In genomic region chr2:69291004-69291650, GRCh38 we compare ENCODE assay signal across 13 cellular contexts.
A peak's percentile ranks its signal among the peaks of the same experiment; 100 is the strongest.
DNase-seq lines count a peak whose midpoint lies in the region; ATAC-seq and TF ChIP-seq lines count a peak whose summit lies in the region.
"Had no signal": no experiment of that assay in that cellular context is flagged by ENCODE, and none has a peak within 500 bp of the region (broad histone marks: within the 10 kb centered on the region; RNA-seq: fewer than 3 reads in every experiment).

No MANE protein-coding gene starts in this region.

- peak; percentile 53 for DNase-seq in MG63
- peak; percentile 76 to 79 for DNase-seq in cardiac fibroblast (ENCODE audit: low read depth in 2 of 2)
- DNase-seq in kidney glomerular epithelial cell (lab: John Stamatoyannopoulos, UW): peak; percentile 76
- DNase-seq in uterus: peak in 1 of 2 donors; percentile 68
- DNase-seq in NCI-H1930 (lab: John Stamatoyannopoulos, UW): no peak
- DNase-seq in NCI-H82 (lab: John Stamatoyannopoulos, UW): no peak
- DNase-seq: activated naive CD8-positive, alpha-beta T cell treated with anti-CD3 and anti-CD28 coated beads, Interleukin-2, amount 10 ng/mL, durations not matched to agents 7 days and 5 days; DMS53; H7; PC-9; stimulated activated CD4-positive, alpha-beta T cell treated with anti-CD3 and anti-CD28 coated beads, Interleukin-2, amount 100 ng/mL, for 48 hours had no signal

- peaks cover 0 to 4% of the 10 kb centered on the region in 2 donors for H3K4me1 ChIP-seq in uterus

- H3K27ac ChIP-seq in uterus: peak overlapping the region; percentile 67 to 80
- H3K27ac ChIP-seq: KMS-11, PC-9 had no signal

- no peaks in the 10 kb centered on the region for H3K36me3 ChIP-seq in MG63
- no peaks in the 10 kb centered on the region for H3K36me3 ChIP-seq in uterus

- TF ChIP-seq POLR2A in uterus (IDR thresholded peaks at IDR 0.05): no peak

- ATAC-seq in HG03565 (IDR thresholded peaks at IDR 0.05; ENCODE audit: unreplicated experiment): no peak

- H3K4me3 ChIP-seq in MG63: no peak overlapping the region
- H3K4me3 ChIP-seq in cardiac fibroblast (replicated peaks in 1 of 2; ENCODE audit: low read depth in 2 of 2, low read length in 2 of 2): no peak overlapping the region
- H3K4me3 ChIP-seq in uterus: no peak overlapping the region
- H3K4me3 ChIP-seq: PC-9 had no signal

- intact Hi-C loops in uterus (cut with DNase I; ENCODE audit: low total_unique reads): no loop called here

- H3K9me3 ChIP-seq in MG63 (no peaks in the 10 kb centered on the region), uterus (no peaks in the 10 kb centered on the region)

- H3K27me3 ChIP-seq in MG63 (no peaks in the 10 kb centered on the region), uterus (no peaks in the 10 kb centered on the region)

- no peak for TF ChIP-seq CTCF in cardiac fibroblast (IDR thresholded peaks at IDR 0.05; ENCODE audit: low read depth, low read length)
- no peak for TF ChIP-seq CTCF in uterus (IDR thresholded peaks at IDR 0.05)

Comparison
In these comparisons a context has a peak if more than half of its experiments do, and no peak if none do; other contexts are left out.
1. DNase-seq: peak in MG63 (single experiment), cardiac fibroblast (2 of 2) and kidney glomerular epithelial cell (single experiment); none in NCI-H1930 (0 of 2) and NCI-H82 (single experiment).